Comparison of ENCODE assay signal across 9 cellular contexts in genomic region chr18:3455938-3456685, GRCh38. TPM values are rescaled to one million over a fixed set of nuclear protein-coding genes. Genes with fewer than 3 reads are reported as not detected.
DNase-seq lines count a peak whose midpoint lies in the region; TF ChIP-seq lines count a peak whose summit lies in the region.
"Had no signal": no experiment of that assay in that cellular context is flagged by ENCODE, and none has a peak within 500 bp of the region (broad histone marks: within the 10 kb centered on the region; RNA-seq: fewer than 3 reads in every experiment).

No MANE protein-coding gene starts in this region.

- H3K4me3 ChIP-seq in HUES48 (ENCODE audit: low read depth, low read length) (peak overlapping the region; percentile 97), astrocyte of the spinal cord (ENCODE audit: low read depth, low read length) (no peak overlapping the region), suprapubic skin (no peak overlapping the region)

- TF ChIP-seq CTCF in astrocyte of the spinal cord (IDR thresholded peaks at IDR 0.05; ENCODE audit: low read depth, low read length) (no peak), suprapubic skin (IDR thresholded peaks at IDR 0.05) (no peak)

- H3K4me1 ChIP-seq in HUES48 (ENCODE audit: control insufficient read depth, insufficient read depth, low read length) (peaks cover 51% of the 10 kb centered on the region), suprapubic skin (peaks cover 67% of the 10 kb centered on the region)

- TF ChIP-seq EP300 in suprapubic skin (IDR thresholded peaks at IDR 0.05) = no peak

- H3K27ac Mint-ChIP-seq in activated T-cell treated with anti-CD3 and anti-CD28 coated beads, Interleukin-2, amount 50 U/mL, for 24 hours = no peak overlapping the region

- H3K36me3 Mint-ChIP-seq in activated T-cell treated with anti-CD3 and anti-CD28 coated beads, Interleukin-2, amount 50 U/mL, for 24 hours (ENCODE audit: low read depth) = peaks cover 73% of the 10 kb centered on the region

- H3K27me3 Mint-ChIP-seq in activated T-cell treated with anti-CD3 and anti-CD28 coated beads, Interleukin-2, amount 50 U/mL, for 24 hours = no peaks in the 10 kb centered on the region

- H3K27ac ChIP-seq in HUES48 (ENCODE audit: low read depth, low read length) (peak overlapping the region; percentile 99), suprapubic skin (peak overlapping the region; percentile 48)

- no peaks in the 10 kb centered on the region for H3K9me3 ChIP-seq in HUES48 (ENCODE audit: control insufficient read depth, insufficient read depth, low read length)
- H3K9me3 ChIP-seq in suprapubic skin = no peaks in the 10 kb centered on the region

- DNase-seq in astrocyte of the spinal cord (ENCODE audit: low read depth, low spot score) (peak; percentile 64), kidney glomerular epithelial cell (lab: John Stamatoyannopoulos, UW) (peak; percentile 80), suprapubic skin (ENCODE audit: low spot score in 2 of 2) (no peak), GOT3 (lab: John Stamatoyannopoulos, UW) (no peak)
- no peak for DNase-seq in stimulated activated CD4-positive, alpha-beta T cell treated with anti-CD3 and anti-CD28 coated beads, Interleukin-2, amount 100 ng/mL, for 24 hours
- DNase-seq in activated T-cell treated with anti-CD3 and anti-CD28 coated beads, Interleukin-2, amount 50 U/mL, for 24 hours = no peak
- DNase-seq: activated T-cell treated with anti-CD3 and anti-CD28 coated beads, Interleukin-2, amount 50 U/mL, for 1 hour; NK-92 treated with Interleukin-12 subunit alpha and Interleukin-12 subunit beta, amount 100 ng/mL, for 24 hours had no signal

- H3K27me3 ChIP-seq in HUES48 (ENCODE audit: control insufficient read depth, insufficient read depth, low read length) = no peaks in the 10 kb centered on the region
- H3K27me3 ChIP-seq in suprapubic skin = no peaks in the 10 kb centered on the region

- in situ Hi-C loops in astrocyte of the spinal cord (cut with HindIII; ENCODE audit: low sequenced_read_pairs) = loop anchor here (10.0 to 25.0 kb wide), 2 partner anchors 149 to 169 kb away; no protein-coding TSS in a partner anchor

- peaks cover 52% of the 10 kb centered on the region for H3K36me3 ChIP-seq in HUES48 (ENCODE audit: control insufficient read depth, insufficient read depth, low read length)
- H3K36me3 ChIP-seq in suprapubic skin = peaks cover 41% of the 10 kb centered on the region

- peaks cover 6% of the 10 kb centered on the region for H3K9me3 Mint-ChIP-seq in activated T-cell treated with anti-CD3 and anti-CD28 coated beads, Interleukin-2, amount 50 U/mL, for 24 hours

- peaks cover 80% of the 10 kb centered on the region for H3K4me1 Mint-ChIP-seq in activated T-cell treated with anti-CD3 and anti-CD28 coated beads, Interleukin-2, amount 50 U/mL, for 24 hours (ENCODE audit: low read depth)

- peak overlapping the region; percentile 43; the same call in 1 of the 2 replicates for H3K9ac ChIP-seq in HUES48 (ENCODE audit: low read depth, low read length)

- WGBS in suprapubic skin = 71% methylated on average over 10 of the region's 10 CpGs

- H3K4me3 Mint-ChIP-seq in activated T-cell treated with anti-CD3 and anti-CD28 coated beads, Interleukin-2, amount 50 U/mL, for 24 hours = no peak overlapping the region

- TF ChIP-seq POLR2A in suprapubic skin (IDR thresholded peaks at IDR 0.05) = no peak

RNA-seq across cellular contexts. Expression of gene TGIF1, which starts 6.1 kb away (rescaled TPM):
- 100 to 1,000 TPM in 2 of 4 donors, 10 to 100 TPM in 2; 89.4 to 122 (median 108) TPM for total RNA-seq in suprapubic skin

Comparison
In these comparisons a context has a peak if more than half of its experiments do, and no peak if none do; other contexts are left out.
1. DNase-seq: peak in astrocyte of the spinal cord (single experiment) and kidney glomerular epithelial cell (single experiment); none in suprapubic skin (0 of 2), stimulated activated CD4-positive, alpha-beta T cell treated with anti-CD3 and anti-CD28 coated beads, Interleukin-2, amount 100 ng/mL, for 24 hours (0 of 2), GOT3 (single experiment) and activated T-cell treated with anti-CD3 and anti-CD28 coated beads, Interleukin-2, amount 50 U/mL, for 24 hours (single experiment).